8 cellular contexts compared by ENCODE assay signal in the genomic region with DNA sequence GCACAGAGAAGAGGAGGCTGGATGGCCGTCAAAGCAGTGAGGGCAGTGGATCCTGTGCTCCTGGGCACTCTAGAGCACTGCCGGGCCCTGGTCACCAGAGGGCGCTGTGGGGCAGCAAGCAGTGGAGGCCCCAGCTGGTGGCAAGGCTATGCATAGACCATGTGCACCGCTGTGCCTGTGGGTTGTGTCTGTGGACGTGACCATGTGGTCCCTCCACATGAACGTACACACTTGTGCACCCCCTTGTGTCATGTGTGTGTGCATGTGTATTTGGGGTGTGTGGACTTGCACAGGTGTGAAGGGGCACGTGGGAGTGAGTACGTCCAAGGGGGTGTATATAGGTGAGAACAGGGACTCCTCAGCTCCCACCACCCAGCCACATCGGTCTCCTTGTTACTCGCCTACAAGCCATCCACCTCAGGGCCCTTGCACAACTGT. TPM values are rescaled to one million over a fixed set of nuclear protein-coding genes. Genes with fewer than 3 reads are reported as not detected.
DNase-seq lines count a peak whose midpoint lies in the region; ATAC-seq and TF ChIP-seq lines count a peak whose summit lies in the region.

No MANE protein-coding gene starts in this region.

- H3K4me1 Mint-ChIP-seq in natural killer cell = peaks cover 20 to 57% of the 10 kb centered on the region in 2 donors

- H2BK20ac ChIP-seq in IMR-90 (ENCODE audit: low read depth, low read length) = peak overlapping the region; percentile 86

- peak overlapping the region; percentile 100 for H2AK5ac ChIP-seq in IMR-90 (ENCODE audit: low read depth, low read length)

- H3K56ac ChIP-seq in IMR-90 (ENCODE audit: extremely low read depth, insufficient read depth, low read length) = no peak overlapping the region

- no peak for TF ChIP-seq POLR2A in IMR-90 (IDR thresholded peaks at IDR 0.05; ENCODE audit: low read depth, low read length)

- peak overlapping the region; percentile 91 for H3K14ac ChIP-seq in IMR-90 (replicated peaks; ENCODE audit: low read depth, low read length)

- peak overlapping the region; percentile 92 for H2AFZ ChIP-seq in IMR-90 (replicated peaks; ENCODE audit: low read length, poor library complexity)
- no peak overlapping the region for H2AFZ ChIP-seq in PC-9

- no peak overlapping the region for H3K18ac ChIP-seq in IMR-90 (ENCODE audit: low read depth, low read length)

- DNase-seq in IMR-90 (peak; percentile 74), PC-9 (peak; percentile 60 to 89), activated T-cell treated with anti-CD3 and anti-CD28 coated beads for 4 hours (peak; percentile 88), natural killer cell (peak; percentile 90)
- peak; percentile 83 for DNase-seq in stimulated activated naive CD4-positive, alpha-beta T cell treated with Interleukin-2 at 50 U/mL for 16 hours (lab: John Stamatoyannopoulos, UW)

- peak overlapping the region; percentile 93 for H2AK9ac ChIP-seq in IMR-90 (replicated peaks; ENCODE audit: low read depth, low read length, poor library complexity)

- TF ChIP-seq CTCF in IMR-90 (conservative IDR thresholded peaks at IDR 0.05; ENCODE audit: low read depth, low read length) = peak; percentile 96
- TF ChIP-seq CTCF in PC-9 (conservative IDR thresholded peaks at IDR 0.05) = peak; percentile 94
- TF ChIP-seq CTCF in natural killer cell (IDR thresholded peaks at IDR 0.05) = peak; percentile 96

- in situ Hi-C loops in IMR-90 (cut with MboI; ENCODE audit: low sequenced_read_pairs) = loop anchor here (5.0 kb wide), 1 partner anchor 232 kb away; no protein-coding TSS in a partner anchor

- peak overlapping the region; percentile 91; the same call in 1 of the 2 replicates for H2BK120ac ChIP-seq in IMR-90 (ENCODE audit: low read depth, low read length)

- H2BK5ac ChIP-seq in IMR-90 (ENCODE audit: low read depth, low read length, poor library complexity, severe bottlenecking) = no peak overlapping the region

- no peaks in the 10 kb centered on the region for H3K9me2 ChIP-seq in PC-9 (ENCODE audit: insufficient read depth)

- H3K9me3 ChIP-seq in BLaER1 treated with 17β-estradiol and CSF1 and Interleukin-3, amounts not matched to agents 10 nM and 100 nM (replicated peaks in 1 of 11) = no peaks in the 10 kb centered on the region
- H3K9me3 ChIP-seq in IMR-90 (ENCODE audit: control insufficient read depth, insufficient read depth, low read length) (no peaks in the 10 kb centered on the region), PC-9 (ENCODE audit: insufficient read depth, low read depth) (no peaks in the 10 kb centered on the region)

- H3K27ac ChIP-seq in BLaER1 treated with 17β-estradiol and CSF1 and Interleukin-3, amounts not matched to agents 10 nM and 100 nM = peak overlapping the region in 6 of 11 experiments; percentile 39 to 60 (median 49); a peak in 7 of 22 replicates
- no peak overlapping the region for H3K27ac ChIP-seq in IMR-90 (ENCODE audit: insufficient read depth, low read length)
- no peak overlapping the region for H3K27ac ChIP-seq in PC-9

- H3K36me3 Mint-ChIP-seq in natural killer cell = no peaks in the 10 kb centered on the region

- H3K27me3 Mint-ChIP-seq in natural killer cell (ENCODE audit: low read depth in 2 of 2) = no peaks in the 10 kb centered on the region

- peaks cover 9 to 19% (median 15%) of the 10 kb centered on the region in 11 experiments; a peak in 20 of 22 replicates for H3K27me3 ChIP-seq in BLaER1 treated with 17β-estradiol and CSF1 and Interleukin-3, amounts not matched to agents 10 nM and 100 nM
- H3K27me3 ChIP-seq in IMR-90 (ENCODE audit: control insufficient read depth, insufficient read depth, low read length) = no peaks in the 10 kb centered on the region
- H3K27me3 ChIP-seq in PC-9 (ENCODE audit: insufficient read depth, low read depth) = no peaks in the 10 kb centered on the region

- peak; percentile 34 for ATAC-seq in GM19372 (IDR thresholded peaks at IDR 0.05; ENCODE audit: low read depth, unreplicated experiment)
- ATAC-seq in IMR-90 (ENCODE audit: low read depth) = peak; percentile 33
- ATAC-seq in esophagus mucosa = peak; percentile 60
- peak; percentile 41 to 65 (median 42) for ATAC-seq in natural killer cell

- dilution Hi-C loops in IMR-90 (cut with HindIII; ENCODE audit: low sequenced_read_pairs, unreplicated experiment) = no loop called here

- intact Hi-C loops in IMR-90 (cut with micrococcal nuclease) (loop anchor here (1.0 to 5.0 kb wide), 3 partner anchors 68 to 233 kb away; partner anchors contain the start of gene TMEM11), PC-9 (cut with micrococcal nuclease; ENCODE audit: unreplicated experiment) (loop anchor here (1.0 to 2.0 kb wide), 4 partner anchors 35 to 239 kb away; no protein-coding TSS in a partner anchor), natural killer cell (cut with micrococcal nuclease) (loop anchor here (2.0 kb wide), 2 partner anchors 27 to 233 kb away; partner anchors contain the start of gene NATD1)

- peak overlapping the region in 6 of 11 experiments; percentile 8 to 61 (median 17); a peak in 7 of 22 replicates for H3K9ac ChIP-seq in BLaER1 treated with 17β-estradiol and CSF1 and Interleukin-3, amounts not matched to agents 10 nM and 100 nM
- H3K9ac ChIP-seq in IMR-90 (ENCODE audit: low read depth, low read length) = no peak overlapping the region

- peak overlapping the region in 9 of 11 experiments; percentile 20 to 97 (median 71); a peak in 15 of 22 replicates for H3K4me2 ChIP-seq in BLaER1 treated with 17β-estradiol and CSF1 and Interleukin-3, amounts not matched to agents 10 nM and 100 nM
- H3K4me2 ChIP-seq in IMR-90 (ENCODE audit: low read depth, low read length) = no peak overlapping the region
- H3K4me2 ChIP-seq in PC-9 = no peak overlapping the region

- peaks cover 4% of the 10 kb centered on the region for H3K79me2 ChIP-seq in PC-9 (ENCODE audit: low read depth)

- H4K20me1 ChIP-seq in BLaER1 treated with 17β-estradiol and CSF1 and Interleukin-3, amounts not matched to agents 10 nM and 100 nM = peaks cover under 1 to 16% (median 5%) of the 10 kb centered on the region in 11 experiments; a peak in 19 of 22 replicates
- H4K20me1 ChIP-seq in IMR-90 (ENCODE audit: insufficient read depth, low read length) (peaks cover 4% of the 10 kb centered on the region), PC-9 (ENCODE audit: insufficient read depth) (0 out of 2 replicates have a peak, but pooled peaks cover 4% of the 10 kb centered on the region)

- BruUV-seq in IMR-90 (replicated peaks; lab: Mats Ljungman, UMichigan) (no TSS peak), PC-9 (replicated peaks; lab: Mats Ljungman, UMichigan) (no TSS peak)

- POLR2A ChIA-PET in IMR-90 (lab: Charles Lee; ENCODE audit: unreplicated experiment) (no interaction called here), PC-9 (lab: Charles Lee; ENCODE audit: unreplicated experiment) (no interaction called here)

- peaks cover 22% of the 10 kb centered on the region; the same call in 1 of the 2 replicates for H3F3A ChIP-seq in PC-9 (ENCODE audit: insufficient read depth, low read depth)

- H4K5ac ChIP-seq in IMR-90 (ENCODE audit: low read depth, low read length) = no peak overlapping the region

- H2BK15ac ChIP-seq in IMR-90 (ENCODE audit: low read depth, low read length) = peak overlapping the region; percentile 96; the same call in 2 of the 3 replicates

- H3K4me1 ChIP-seq in BLaER1 treated with 17β-estradiol and CSF1 and Interleukin-3, amounts not matched to agents 10 nM and 100 nM = peaks cover 57 to 90% (median 70%) of the 10 kb centered on the region in 10 experiments
- peaks cover 28% of the 10 kb centered on the region for H3K4me1 ChIP-seq in IMR-90 (ENCODE audit: control insufficient read depth, insufficient read depth, low read length)
- peaks cover 25% of the 10 kb centered on the region for H3K4me1 ChIP-seq in PC-9 (replicated peaks; ENCODE audit: insufficient read depth)

- H4K91ac ChIP-seq in IMR-90 (ENCODE audit: insufficient read depth, low read depth, low read length) = peak overlapping the region; percentile 79

- no CpG with 5 or more reads among the region's 10 CpGs for WGBS in IMR-90 (ENCODE audit: extremely low coverage in 2 of 2, insufficient read length in 1 of 2), 2 experiments

- peak overlapping the region; percentile 21 for H3K4me3 Mint-ChIP-seq in natural killer cell

- no peak overlapping the region for H3K4me3 ChIP-seq in BLaER1 treated with 17β-estradiol and CSF1 and Interleukin-3, amounts not matched to agents 10 nM and 100 nM
- H3K4me3 ChIP-seq in IMR-90 (ENCODE audit: insufficient read depth, low read depth, low read length) (no peak overlapping the region), PC-9 (no peak overlapping the region)

- H3K27ac Mint-ChIP-seq in natural killer cell = peak overlapping the region; percentile 58 to 71

- H3K79me1 ChIP-seq in IMR-90 (ENCODE audit: low read depth in 1 of 2, low read length in 2 of 2) = peaks cover 6 to 35% of the 10 kb centered on the region in 2 experiments; a peak in 3 of 4 replicates

- H3K9me1 ChIP-seq in IMR-90 (ENCODE audit: insufficient read depth, low read length) = peaks cover 19% of the 10 kb centered on the region

- H4K8ac ChIP-seq in IMR-90 (ENCODE audit: low read depth in 2 of 2, low read length in 2 of 2) = peak overlapping the region in 1 of 2 experiments; percentile 71; a peak in 2 of 4 replicates

- H3K9me3 Mint-ChIP-seq in natural killer cell = no peaks in the 10 kb centered on the region

- H3K4ac ChIP-seq in IMR-90 (ENCODE audit: low read depth, low read length) = peak overlapping the region; percentile 90

- TF ChIP-seq RAD21 in IMR-90 (IDR thresholded peaks at IDR 0.05; ENCODE audit: low read length) = peak; percentile 95

- CTCF ChIA-PET in IMR-90 (lab: Yijun Ruan, JAX) (interaction anchor here (1.1 to 1.2 kb wide), 3 partner anchors 19 to 159 kb away, joined by 3 to 4 read pairs (median 3); no protein-coding TSS in a partner anchor), PC-9 (lab: Charles Lee) (interaction anchor here (0.6 to 1.0 kb wide), 2 partner anchors 16 to 231 kb away, joined by 3 to 4 read pairs; no protein-coding TSS in a partner anchor)

- no peaks in the 10 kb centered on the region for H3K36me3 ChIP-seq in BLaER1 treated with 17β-estradiol and CSF1 and Interleukin-3, amounts not matched to agents 10 nM and 100 nM
- H3K36me3 ChIP-seq in IMR-90 (ENCODE audit: control insufficient read depth, insufficient read depth, low read length) (no peaks in the 10 kb centered on the region), PC-9 (ENCODE audit: low read depth) (no peaks in the 10 kb centered on the region)

- 0 out of 2 replicates have a peak overlapping the region, but pooled peaks have one; percentile 17 for H3K23ac ChIP-seq in IMR-90 (ENCODE audit: low read depth, low read length)

RNA-seq across cellular contexts. Expression of gene MAP2K3, which starts 4.4 kb away (rescaled TPM):
- total RNA-seq in IMR-90 (2012; rRNA removed) = 23.5 and 25.0 TPM in 2 replicates
- polyA plus RNA-seq in IMR-90 (2012; rRNA removed) = 72.6 and 82.2 TPM in 2 replicates
- 80.0 and 96.7 TPM in 2 replicates for polyA plus RNA-seq in IMR-90 (2012; cell fraction: cytosol; rRNA removed)
- 106 and 189 TPM in 2 replicates for polyA plus RNA-seq in IMR-90 (2012; cell fraction: nucleus; rRNA removed; ENCODE audit: low replicate concordance)
- 89.2 and 98.1 TPM in 2 replicates for total RNA-seq in PC-9 (2021)
- total RNA-seq in esophagus mucosa = 41.3 TPM
- 100 to 1,000 TPM; 139 to 165 (median 162) TPM for total RNA-seq in natural killer cell

RNA-seq across cellular contexts. Expression of gene NATD1, which starts 26.9 kb away (rescaled TPM):
- total RNA-seq in IMR-90 (2012; rRNA removed) (0.56 and 0.90 TPM in 2 replicates), PC-9 (2021) (5.3 and 5.4 TPM in 2 replicates), esophagus mucosa (2.1 TPM), natural killer cell (10 to 100 TPM; 10.9 to 16.3 (median 14.1) TPM)
- polyA plus RNA-seq in IMR-90 (2012; rRNA removed) = 4.1 and 4.3 TPM in 2 replicates
- 2.2 and 5.3 TPM in 2 replicates for polyA plus RNA-seq in IMR-90 (2012; cell fraction: cytosol; rRNA removed)
- polyA plus RNA-seq in IMR-90 (2012; cell fraction: nucleus; rRNA removed; ENCODE audit: low replicate concordance) = 4.7 and 7.3 TPM in 2 replicates

Comparison
In these comparisons a context has a peak if more than half of its experiments do, and no peak if none do; other contexts are left out.
1. H3K27ac ChIP-seq: peak in BLaER1 treated with 17β-estradiol and CSF1 and Interleukin-3, amounts not matched to agents 10 nM and 100 nM (6 of 11); none in IMR-90 (single experiment) and PC-9 (single experiment).
2. H3K4me2 ChIP-seq: peak in BLaER1 treated with 17β-estradiol and CSF1 and Interleukin-3, amounts not matched to agents 10 nM and 100 nM (9 of 11); none in IMR-90 (single experiment) and PC-9 (single experiment).
3. Peak in every context shown above with its lines, with median percentiles within 50 percentile points of each other: ATAC-seq, DNase-seq and CTCF ChIP-seq.